In the genomic region with DNA sequence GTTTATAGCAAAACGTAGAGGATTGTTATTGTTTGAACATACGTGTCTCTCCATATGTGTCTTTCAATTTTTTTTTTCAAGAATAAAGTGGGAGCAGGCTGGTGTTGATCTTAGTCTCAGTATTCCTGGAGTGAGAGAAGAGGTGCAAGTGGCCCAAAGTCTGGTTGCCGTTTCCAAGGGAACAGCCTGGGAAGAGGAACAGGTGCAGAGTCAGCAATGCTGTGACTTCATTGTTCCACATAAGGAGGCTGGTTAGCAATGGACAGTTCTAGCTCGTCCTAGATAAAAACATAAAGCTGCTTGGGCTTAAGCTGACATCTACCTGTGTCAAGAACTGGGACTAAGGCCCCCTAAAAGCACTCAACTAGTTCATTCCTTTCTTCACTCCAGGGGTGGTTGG, we compare ENCODE assay signal across 30 cellular contexts.
"Had no signal": no experiment of that assay in that cellular context is flagged by ENCODE, and none has a peak within 500 bp of the region (broad histone marks: within the 10 kb centered on the region; RNA-seq: fewer than 3 reads in every experiment).

No MANE protein-coding gene starts in this region.

- H3K4me2 ChIP-seq: KMS-11, PC-9 had no signal

- H3K36me3 Mint-ChIP-seq: T-cell had no signal

- H3K27me3 ChIP-seq: SJCRH30 had no signal

- H3K4me1 Mint-ChIP-seq: T-cell had no signal

- H3K4me3 ChIP-seq: PC-9, SJCRH30, SK-N-MC had no signal

- ATAC-seq: Panc1, Right ventricle myocardium inferior, SK-N-SH treated with all-trans-retinoic acid at 6 μM for 48 hours, T-cell had no signal

- H3K27ac ChIP-seq: KMS-11, PC-9, RWPE1, SJCRH30, SK-N-MC had no signal

- H3K27me3 Mint-ChIP-seq: T-cell had no signal

- H3K4me3 Mint-ChIP-seq: T-cell had no signal

- H3K27ac Mint-ChIP-seq: T-cell had no signal

- H3K9me3 ChIP-seq: SJCRH30 had no signal

- H2AFZ ChIP-seq: PC-9 had no signal

- H3K4me1 ChIP-seq: SJCRH30 had no signal

- H3K36me3 ChIP-seq: SJCRH30 had no signal

- H3K9ac ChIP-seq: KMS-11 had no signal

- DNase-seq: Karpas-422, MM.1S, MV-4-11, NCI-H1092, NCI-H1105, NCI-H1417 treated with DMSO at 0.1 percent for 48 hours, NCI-H1436 treated with DMSO at 0.1 percent for 48 hours, NCI-H1694 treated with DMSO at 0.1 percent for 48 hours, NCI-H187 treated with DMSO at 0.1 percent for 48 hours, NCI-H2029, NCI-H2081, NCI-H2171 treated with DMSO at 0.1 percent for 48 hours, NCI-H2227 treated with DMSO at 0.1 percent for 48 hours, NCI-H446 treated with DMSO at 0.1 percent for 48 hours, NCI-H510A, NCI-H524, NCI-H526, NCI-H69, NCI-H82, PC-9, SHP77, SIG-M5, T-cell had no signal
